1 cellular context compared by ENCODE assay signal in genomic region chr2:26459991-26460612, GRCh38.
TF ChIP-seq lines count a peak whose summit lies in the region.

No MANE protein-coding gene starts in this region.

TF ChIP-seq in GM23338, 12 proteins besides CTCF, POLR2A, EP300 and RAD21 (continued from another document):
- TF ChIP-seq ZNF462 (CRISPR knock-in tag; IDR thresholded peaks at IDR 0.05), result no peak
- no peak for TF ChIP-seq EZH2phosphoT487 (IDR thresholded peaks at IDR 0.05; ENCODE audit: unreplicated experiment)
- no peak for TF ChIP-seq ZNF114 (CRISPR knock-in tag; IDR thresholded peaks at IDR 0.05)
- TF ChIP-seq ETS1 (IDR thresholded peaks at IDR 0.05), result no peak
- no peak for TF ChIP-seq CREB1 (CRISPR knock-in tag; IDR thresholded peaks at IDR 0.05; ENCODE audit: low read depth)
